ENCODE assay signal across 18 cellular contexts in genomic region chr10:30749368-30749767, GRCh38.
DNase-seq lines count a peak whose midpoint lies in the region; ATAC-seq, FAIRE-seq and TF ChIP-seq lines count a peak whose summit lies in the region.
"Had no signal": no experiment of that assay in that cellular context is flagged by ENCODE, and none has a peak within 500 bp of the region (broad histone marks: within the 10 kb centered on the region; RNA-seq: fewer than 3 reads in every experiment).

No MANE protein-coding gene starts in this region.

- H3K27me3 ChIP-seq in HepG2 (ENCODE audit: control insufficient read depth in 1 of 2, insufficient read depth in 2 of 2, low read length in 2 of 2) (peaks cover 5 to 49% of the 10 kb centered on the region in 2 experiments; a peak in 4 of 5 replicates), right lobe of liver (no peaks in the 10 kb centered on the region)
- H3K27me3 ChIP-seq: BLaER1 treated with 17β-estradiol and CSF1 and Interleukin-3, amounts not matched to agents 10 nM and 100 nM had no signal

- POLR2A ChIA-PET in HepG2 (lab: Yijun Ruan, JAX) = no interaction called here

- H4K20me1 ChIP-seq in HepG2 (ENCODE audit: insufficient read depth, low read length) = no peaks in the 10 kb centered on the region
- H4K20me1 ChIP-seq: BLaER1 treated with 17β-estradiol and CSF1 and Interleukin-3, amounts not matched to agents 10 nM and 100 nM had no signal

- TF ChIP-seq CTCF in HepG2 (CRISPR knock-in tag; IDR thresholded peaks at IDR 0.05) (no peak), right lobe of liver (IDR thresholded peaks at IDR 0.05) (no peak), fibroblast of mammary gland (conservative IDR thresholded peaks at IDR 0.05; ENCODE audit: control insufficient read depth, insufficient read depth, low read depth, low read length) (no peak)

- no peak for DNase-seq in HepG2 (ENCODE audit: low spot score)
- no peak for DNase-seq in right lobe of liver
- peak; percentile 76 for DNase-seq in RPMI7951 (ENCODE audit: low read depth)
- peak; percentile 41 for DNase-seq in fibroblast of mammary gland (ENCODE audit: low read depth)
- DNase-seq in urothelium cell line (ENCODE audit: low spot score) = no peak
- DNase-seq in erythroblast (lab: John Stamatoyannopoulos, UW) = no peak
- DNase-seq in SKM-1 treated with dmso at 0.1 percent for 144 hours (lab: John Stamatoyannopoulos, UW; ENCODE audit: unreplicated experiment) = no peak
- DNase-seq: NCI-H1105 treated with DMSO at 0.1 percent for 48 hours, NCI-H1694 treated with DMSO at 0.1 percent for 48 hours, NCI-H510A, NCI-H748 treated with DMSO at 0.1 percent for 48 hours, RPMI8226, SIG-M5 had no signal

- TF ChIP-seq EP300 in HepG2 (IDR thresholded peaks at IDR 0.05; ENCODE audit: low read depth in 2 of 2, low read length in 2 of 2) = no peak
- TF ChIP-seq EP300 in HepG2 (CRISPR knock-in tag; IDR thresholded peaks at IDR 0.05; ENCODE audit: borderline replicate concordance) = no peak

- no peaks in the 10 kb centered on the region for H3K36me3 ChIP-seq in HepG2 (replicated peaks in 1 of 2; ENCODE audit: control insufficient read depth in 1 of 2, insufficient read depth in 2 of 2, low read length in 2 of 2)
- no peaks in the 10 kb centered on the region for H3K36me3 ChIP-seq in right lobe of liver
- H3K36me3 ChIP-seq: BLaER1 treated with 17β-estradiol and CSF1 and Interleukin-3, amounts not matched to agents 10 nM and 100 nM; HAP-1 had no signal

- no peak for TF ChIP-seq RAD21 in HepG2 (CRISPR knock-in tag; IDR thresholded peaks at IDR 0.05)

- H3K27ac ChIP-seq in HepG2 (ENCODE audit: extremely low read length, insufficient read depth, low read length) = no peak overlapping the region
- no peak overlapping the region for H3K27ac ChIP-seq in right lobe of liver
- H3K27ac ChIP-seq: BLaER1 treated with 17β-estradiol and CSF1 and Interleukin-3, amounts not matched to agents 10 nM and 100 nM had no signal

- CTCF ChIA-PET in HepG2 (lab: Yijun Ruan, JAX; ENCODE audit: low intra/inter-chr PET ratio, low total read pairs) = no interaction called here

- H3K79me2 ChIP-seq in HepG2 (ENCODE audit: insufficient read depth, low read length) = no peaks in the 10 kb centered on the region

- no peak overlapping the region for H2AFZ ChIP-seq in HepG2 (ENCODE audit: low read length)

- 19% methylated on average over 8 of the region's 8 CpGs for WGBS in HepG2 (ENCODE audit: low lambda C conversion rate)
- 76% methylated on average over 6 of the region's 8 CpGs for WGBS in right lobe of liver (ENCODE audit: insufficient coverage, low coverage, low lambda C conversion rate, missing lambda C conversion rate)

- H3K9me3 ChIP-seq in HepG2 (ENCODE audit: low read length) = no peaks in the 10 kb centered on the region
- H3K9me3 ChIP-seq in right lobe of liver = no peaks in the 10 kb centered on the region
- H3K9me3 ChIP-seq: BLaER1 treated with 17β-estradiol and CSF1 and Interleukin-3, amounts not matched to agents 10 nM and 100 nM; HAP-1 had no signal

- H3K4me3 ChIP-seq in HepG2 (replicated peaks in 1 of 3; ENCODE audit: insufficient read depth in 1 of 3, low read depth in 2 of 3, low read length in 3 of 3) = no peak overlapping the region
- H3K4me3 ChIP-seq in right lobe of liver = no peak overlapping the region
- H3K4me3 ChIP-seq in fibroblast of mammary gland (ENCODE audit: control insufficient read depth, low read depth, low read length) = no peak overlapping the region
- H3K4me3 ChIP-seq: BLaER1 treated with 17β-estradiol and CSF1 and Interleukin-3, amounts not matched to agents 10 nM and 100 nM; HAP-1 had no signal

- in situ Hi-C loops in HepG2 (cut with HindIII; ENCODE audit: extremely low pct_ligation_motif_present, low pct_unique_long_range_greater_than_20kb) = no loop called here

- no TSS peak for BruUV-seq in HepG2 (replicated peaks; lab: Mats Ljungman, UMichigan)

- ATAC-seq in HepG2 = no peak
- ATAC-seq in right lobe of liver = no peak
- ATAC-seq in HG03280 (IDR thresholded peaks at IDR 0.05; ENCODE audit: unreplicated experiment) = no peak
- ATAC-seq: SK-N-SH treated with all-trans-retinoic acid at 6 μM for 48 hours had no signal

- H3K4me2 ChIP-seq in HepG2 (ENCODE audit: low read depth, low read length) = no peak overlapping the region
- H3K4me2 ChIP-seq: BLaER1 treated with 17β-estradiol and CSF1 and Interleukin-3, amounts not matched to agents 10 nM and 100 nM had no signal

- FAIRE-seq in HepG2 (lab: Jason Lieb, UNC) (no peak), urothelium cell line (lab: Jason Lieb, UNC) (peak; percentile 35)
- FAIRE-seq: D721Med had no signal

- intact Hi-C loops in HepG2 (cut with micrococcal nuclease; ENCODE audit: unreplicated experiment) = no loop called here
- intact Hi-C loops in right lobe of liver (cut with DNase I) = no loop called here

- H3K4me1 ChIP-seq in HepG2 (ENCODE audit: insufficient read depth, low read length) = no peaks in the 10 kb centered on the region
- no peaks in the 10 kb centered on the region for H3K4me1 ChIP-seq in right lobe of liver
- H3K4me1 ChIP-seq: HAP-1 had no signal

- H3K9ac ChIP-seq in HepG2 (ENCODE audit: insufficient read depth, low read depth, low read length) = no peak overlapping the region
- H3K9ac ChIP-seq: BLaER1 treated with 17β-estradiol and CSF1 and Interleukin-3, amounts not matched to agents 10 nM and 100 nM had no signal

- TF ChIP-seq POLR2A in HepG2 (IDR thresholded peaks at IDR 0.05; ENCODE audit: insufficient read depth in 1 of 2, low read depth in 2 of 2, low read length in 2 of 2) (no peak), right lobe of liver (IDR thresholded peaks at IDR 0.05) (no peak), erythroblast (IDR thresholded peaks at IDR 0.05; ENCODE audit: low read length) (no peak)

TF ChIP-seq in HepG2, 621 proteins besides CTCF, POLR2A, EP300 and RAD21:
- no peak for TF ChIP-seq GABPB1 (CRISPR knock-in tag; IDR thresholded peaks at IDR 0.05)
- TF ChIP-seq HDAC1 (CRISPR knock-in tag; IDR thresholded peaks at IDR 0.05) = no peak
- TF ChIP-seq ZNF468 (CRISPR knock-in tag; IDR thresholded peaks at IDR 0.05) = no peak
- TF ChIP-seq ATF7 (IDR thresholded peaks at IDR 0.05) = peak; percentile 72
- TF ChIP-seq ATF7 (CRISPR knock-in tag; IDR thresholded peaks at IDR 0.05) = no peak
- TF ChIP-seq RBAK (CRISPR knock-in tag; IDR thresholded peaks at IDR 0.05) = no peak

Comparison
In these comparisons a context has a peak if more than half of its experiments do, and no peak if none do; other contexts are left out.
1. DNase-seq: peak in RPMI7951 (single experiment) and fibroblast of mammary gland (single experiment); none in HepG2 (single experiment), right lobe of liver (0 of 3), urothelium cell line (single experiment), erythroblast (0 of 2) and SKM-1 treated with dmso at 0.1 percent for 144 hours (single experiment).